Comparison of ENCODE assay signal across 8 cellular contexts in the genomic region with DNA sequence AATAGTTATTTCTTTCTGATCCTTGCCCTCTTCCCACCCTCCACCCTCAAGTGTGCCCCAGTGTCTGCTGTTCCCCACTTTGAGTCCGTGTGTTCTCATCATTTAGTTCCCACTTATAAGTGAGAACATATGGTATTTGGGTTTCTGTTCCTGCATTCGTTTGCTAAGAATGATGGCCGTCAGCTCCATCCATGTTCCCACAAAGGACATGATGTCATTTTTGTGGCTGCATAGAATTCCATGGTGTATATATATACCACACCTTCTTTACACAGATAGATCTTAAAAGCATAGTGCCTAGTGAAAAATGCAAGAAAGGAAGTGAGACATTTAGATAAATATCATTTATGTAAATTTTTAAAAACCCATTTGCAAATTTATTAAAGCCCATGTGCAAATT. TPM values are rescaled to one million over a fixed set of nuclear protein-coding genes. Genes with fewer than 3 reads are reported as not detected.
"Had no signal": no experiment of that assay in that cellular context is flagged by ENCODE, and none has a peak within 500 bp of the region (broad histone marks: within the 10 kb centered on the region; RNA-seq: fewer than 3 reads in every experiment).

No MANE protein-coding gene starts in this region.

- H3K4me1 ChIP-seq: HAP-1 had no signal

- H3K36me3 ChIP-seq: HAP-1 had no signal

- DNase-seq: GM23248, GOT3, H7, IMR-90 had no signal

- H3K9me3 ChIP-seq: HAP-1 had no signal

- H3K27ac ChIP-seq: GM23248, HL-60 had no signal

- H3K4me3 ChIP-seq: GM23248, HAP-1, K562 had no signal

RNA-seq across cellular contexts. Expression of gene HS3ST2, which starts 33.1 kb away (rescaled TPM):
- total RNA-seq: GM23248, HT1080, IMR-90, K562 had no signal
